ENCODE assay signal across 11 cellular contexts in the genomic region with DNA sequence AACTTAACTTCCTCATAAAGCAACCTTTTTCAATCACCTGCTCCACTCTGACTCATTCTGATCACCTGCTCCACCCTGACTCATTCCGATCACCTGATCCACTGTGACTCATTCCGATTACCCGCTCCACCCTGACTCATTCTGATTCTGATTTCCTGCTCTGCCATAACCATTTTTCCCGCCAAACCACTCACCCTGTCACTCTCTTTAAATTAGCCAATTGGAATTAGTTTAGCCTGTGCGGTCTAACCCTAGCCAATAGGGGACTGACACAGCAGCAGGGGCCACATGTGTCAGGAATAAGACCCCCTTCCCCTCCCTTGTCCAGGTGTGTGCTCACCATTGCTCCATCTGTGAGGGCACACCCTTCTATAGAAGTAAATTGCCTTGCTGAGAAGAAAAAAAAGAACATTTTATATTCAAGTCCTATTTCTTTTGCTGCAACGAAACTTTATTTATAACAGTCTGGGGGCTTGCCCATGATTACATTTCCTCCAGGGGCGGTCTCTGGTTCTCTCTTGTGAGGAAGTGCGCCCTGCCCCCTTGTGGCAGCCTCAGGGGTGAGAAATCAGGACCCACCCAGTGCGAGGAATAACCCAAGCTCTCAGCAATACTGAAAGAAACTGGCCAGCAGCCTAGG. TPM values are rescaled to one million over a fixed set of nuclear protein-coding genes. Genes with fewer than 3 reads are reported as not detected.
DNase-seq lines count a peak whose midpoint lies in the region; ATAC-seq and TF ChIP-seq lines count a peak whose summit lies in the region.
"Not testable (repeated sequence)": the region's sequence is repeated elsewhere in the genome, so short reads cannot be mapped to it uniquely, and the experiment has no call there.
"Had no signal": no experiment of that assay in that cellular context is flagged by ENCODE, and none has a peak within 500 bp of the region (broad histone marks: within the 10 kb centered on the region; RNA-seq: fewer than 3 reads in every experiment).

No MANE protein-coding gene starts in this region.

- H4K20me1 ChIP-seq in Karpas-422 (ENCODE audit: insufficient read depth, low read depth, low read length); smooth muscle cell (ENCODE audit: low read depth): not testable (repeated sequence)

- intact Hi-C loops in head of caudate nucleus (cut with DNase I): not testable (repeated sequence)

- peak overlapping the region; percentile 20 for H3K27ac Mint-ChIP-seq in activated T-cell treated with anti-CD3 and anti-CD28 coated beads, Interleukin-2, amount 50 U/mL, for 72 hours

- H3F3A ChIP-seq in smooth muscle cell (ENCODE audit: low read depth): peaks cover 12% of the 10 kb centered on the region

- not testable (repeated sequence) for H3K27me3 Mint-ChIP-seq in activated T-cell treated with anti-CD3 and anti-CD28 coated beads, Interleukin-2, amount 50 U/mL, for 72 hours (ENCODE audit: low read depth)

- not testable (repeated sequence) for H3K27ac ChIP-seq in Karpas-422 (ENCODE audit: low read length); SJCRH30; caudate nucleus (ENCODE audit: low read depth, low read length)
- H3K27ac ChIP-seq in smooth muscle cell (ENCODE audit: low read depth): peak overlapping the region; percentile 98

- H3K4me1 ChIP-seq in Karpas-422 (ENCODE audit: low read length): peaks cover 14% of the 10 kb centered on the region
- H3K4me1 ChIP-seq in SJCRH30: not testable (repeated sequence)
- peaks cover 16% of the 10 kb centered on the region for H3K4me1 ChIP-seq in smooth muscle cell (ENCODE audit: low read depth)

- peak; percentile 53 for TF ChIP-seq CTCF in smooth muscle cell (IDR thresholded peaks at IDR 0.05; ENCODE audit: borderline replicate concordance, insufficient read depth, poor library complexity, severe bottlenecking)

- not testable (repeated sequence) for H3K4me3 Mint-ChIP-seq in activated T-cell treated with anti-CD3 and anti-CD28 coated beads, Interleukin-2, amount 50 U/mL, for 72 hours

- H3K9me3 Mint-ChIP-seq in activated T-cell treated with anti-CD3 and anti-CD28 coated beads, Interleukin-2, amount 50 U/mL, for 72 hours: peaks cover 8 to 16% of the 10 kb centered on the region in 2 donors

- H3K4me1 Mint-ChIP-seq in activated T-cell treated with anti-CD3 and anti-CD28 coated beads, Interleukin-2, amount 50 U/mL, for 72 hours (ENCODE audit: low read depth): not testable (repeated sequence)

- H3K79me2 ChIP-seq in Karpas-422 (ENCODE audit: low read length); smooth muscle cell (ENCODE audit: low read depth): not testable (repeated sequence)

- peak; percentile 58 to 79 for ATAC-seq in activated T-cell treated with anti-CD3 and anti-CD28 coated beads, Interleukin-2, amount 50 U/mL, for 72 hours (replicated peaks in 1 of 2)

- H3K9me3 ChIP-seq in Karpas-422 (ENCODE audit: low read length); SJCRH30 (replicated peaks); smooth muscle cell (replicated peaks; ENCODE audit: low read depth): not testable (repeated sequence)

- DNase-seq in G401 (ENCODE audit: low spot score) (peak; percentile 45), Karpas-422 (peak; percentile 63), SJCRH30 (peak; percentile 38 to 54), caudate nucleus (lab: John Stamatoyannopoulos, UW) (peak in 43 of 61 donors; percentile 8 to 88 (median 47)), head of caudate nucleus (peak in 41 of 42 donors; percentile 40 to 90 (median 71)), smooth muscle cell (lab: John Stamatoyannopoulos, UW; ENCODE audit: unreplicated experiment) (peak; percentile 22)
- peak; percentile 50 to 51 for DNase-seq in activated T-cell treated with anti-CD3 and anti-CD28 coated beads, Interleukin-2, amount 50 U/mL, for 72 hours

- not testable (repeated sequence) for H3K36me3 ChIP-seq in Karpas-422 (ENCODE audit: insufficient read depth, low read length); SJCRH30; smooth muscle cell (ENCODE audit: low read depth)

- not testable (repeated sequence) for H3K4me2 ChIP-seq in Karpas-422 (ENCODE audit: low read depth, low read length, poor library complexity, severe bottlenecking)
- peak overlapping the region; percentile 65 for H3K4me2 ChIP-seq in smooth muscle cell

- not testable (repeated sequence) for H2AFZ ChIP-seq in Karpas-422 (ENCODE audit: low read length); smooth muscle cell (ENCODE audit: low read depth)

- H3K9ac ChIP-seq in Karpas-422 (ENCODE audit: low read length): not testable (repeated sequence)
- peak overlapping the region; percentile 89 for H3K9ac ChIP-seq in smooth muscle cell (ENCODE audit: low read depth)

- not testable (repeated sequence) for H3K4me3 ChIP-seq in Karpas-422 (ENCODE audit: low read length); SJCRH30; smooth muscle cell

- WGBS in smooth muscle cell (ENCODE audit: low lambda C conversion rate): 66% methylated on average over 9 of the region's 9 CpGs

- not testable (repeated sequence) for H3K27me3 ChIP-seq in Karpas-422 (ENCODE audit: low read length); SJCRH30; smooth muscle cell (ENCODE audit: low read depth)

- H3K36me3 Mint-ChIP-seq in activated T-cell treated with anti-CD3 and anti-CD28 coated beads, Interleukin-2, amount 50 U/mL, for 72 hours (ENCODE audit: insufficient read depth in 2 of 2): peaks cover 11 to 13% of the 10 kb centered on the region in 2 donors

- H3K9me2 ChIP-seq in Karpas-422 (replicated peaks; ENCODE audit: insufficient read depth, low read length): not testable (repeated sequence)

- in situ Hi-C loops in G401 (cut with HindIII; ENCODE audit: low sequenced_read_pairs): not testable (repeated sequence)

RNA-seq across cellular contexts. Expression of a gene that starts 24.3 kb away (rescaled TPM):
- not detected in 2 replicates for total RNA-seq in G401 (2014; rRNA removed; shearing (Covaris generic))
- total RNA-seq in Karpas-422 (2014; rRNA removed; shearing (Covaris generic); ENCODE audit: low replicate concordance): not detected in 2 replicates
- total RNA-seq in SJCRH30 (2014; rRNA removed; shearing (Covaris generic)): not detected in 2 replicates
- total RNA-seq in activated T-cell treated with anti-CD3 and anti-CD28 coated beads, Interleukin-2, amount 50 U/mL, for 72 hours: not detected
- not detected in 2 replicates for total RNA-seq in smooth muscle cell
- polyA plus RNA-seq in smooth muscle cell: not detected in 2 replicates
- total RNA-seq: activated CD8-positive, alpha-beta memory T cell treated with anti-CD3 and anti-CD28 coated beads for 36 hours; Caco-2; mesothelial cell of epicardium; T-helper 1 cell treated with Interleukin-12 subunit alpha and Interleukin-12 subunit beta and Interleukin-4 antibody, amounts not matched to agents 30 ng/mL and 1 ng/mL, for 36 hours had no signal
